ENCODE assay signal across 15 cellular contexts in genomic region chr20:25251019-25251418, GRCh38. TPM values are rescaled to one million over a fixed set of nuclear protein-coding genes. Genes with fewer than 3 reads are reported as not detected.
DNase-seq lines count a peak whose midpoint lies in the region; ATAC-seq, FAIRE-seq and TF ChIP-seq lines count a peak whose summit lies in the region.
"Had no signal": no experiment of that assay in that cellular context is flagged by ENCODE, and none has a peak within 500 bp of the region (broad histone marks: within the 10 kb centered on the region; RNA-seq: fewer than 3 reads in every experiment).

No MANE protein-coding gene starts in this region.

- peaks cover 52 to 90% (median 82%) of the 10 kb centered on the region in 10 experiments for H3K4me1 ChIP-seq in BLaER1 treated with 17β-estradiol and CSF1 and Interleukin-3, amounts not matched to agents 10 nM and 100 nM
- H3K4me1 ChIP-seq in neural progenitor cell (peaks cover 69% of the 10 kb centered on the region), small intestine (ENCODE audit: control insufficient read depth in 2 of 2, insufficient read depth in 1 of 2, low read depth in 1 of 2, low read length in 1 of 2) (peaks cover 2 to 3% of the 10 kb centered on the region in 2 donors)

- H3F3A ChIP-seq in neural progenitor cell (ENCODE audit: low read depth), result peaks cover 52% of the 10 kb centered on the region

- H3K9ac ChIP-seq in BLaER1 treated with 17β-estradiol and CSF1 and Interleukin-3, amounts not matched to agents 10 nM and 100 nM, result no peak overlapping the region
- H3K9ac ChIP-seq in neural progenitor cell, result no peak overlapping the region

- H2AFZ ChIP-seq in neural progenitor cell (replicated peaks), result no peak overlapping the region
- H2AFZ ChIP-seq: GM23338 had no signal

- TF ChIP-seq CTCF in RWPE1 (conservative IDR thresholded peaks at IDR 0.05; ENCODE audit: low read depth) (no peak), epithelial cell of proximal tubule (conservative IDR thresholded peaks at IDR 0.05; ENCODE audit: low read depth, low read length) (no peak), neural progenitor cell (IDR thresholded peaks at IDR 0.05) (no peak)

- H4K20me1 ChIP-seq in BLaER1 treated with 17β-estradiol and CSF1 and Interleukin-3, amounts not matched to agents 10 nM and 100 nM, result peaks cover 16 to 79% (median 68%) of the 10 kb centered on the region in 11 experiments; a peak in 20 of 22 replicates
- peaks cover 59% of the 10 kb centered on the region for H4K20me1 ChIP-seq in neural progenitor cell (ENCODE audit: low read depth)

- no peaks in the 10 kb centered on the region for H3K9me3 ChIP-seq in BLaER1 treated with 17β-estradiol and CSF1 and Interleukin-3, amounts not matched to agents 10 nM and 100 nM (replicated peaks in 1 of 11)
- H3K9me3 ChIP-seq in neural progenitor cell (ENCODE audit: low read depth), result no peaks in the 10 kb centered on the region
- H3K9me3 ChIP-seq in small intestine (ENCODE audit: control insufficient read depth, low read depth), result no peaks in the 10 kb centered on the region

- peaks cover 0 to 50% (median 21%) of the 10 kb centered on the region in 11 experiments; a peak in 16 of 22 replicates for H3K36me3 ChIP-seq in BLaER1 treated with 17β-estradiol and CSF1 and Interleukin-3, amounts not matched to agents 10 nM and 100 nM
- no peaks in the 10 kb centered on the region for H3K36me3 ChIP-seq in neural progenitor cell
- H3K36me3 ChIP-seq in small intestine (ENCODE audit: control insufficient read depth in 2 of 2, insufficient read depth in 2 of 2, low read length in 2 of 2), result no peaks in the 10 kb centered on the region

- peak overlapping the region; percentile 36 for H3K27ac Mint-ChIP-seq in neural progenitor cell
- H3K27ac Mint-ChIP-seq in activated T-helper 17 cell treated with anti-CD3 and anti-CD28 coated beads, Interleukin-2, amount 50 U/mL, for 72 hours, result no peak overlapping the region
- H3K27ac Mint-ChIP-seq: activated CD4-positive, alpha-beta memory T cell treated with anti-CD3 and anti-CD28 coated beads for 36 hours; GM23338 had no signal

- 91 to 98% (median 95%) methylated on average over 9 of the region's 9 CpGs for WGBS in small intestine, 3 donors

- peaks cover 9% of the 10 kb centered on the region for H3K27me3 Mint-ChIP-seq in neural progenitor cell (ENCODE audit: insufficient read depth, low read depth)
- no peaks in the 10 kb centered on the region for H3K27me3 Mint-ChIP-seq in activated T-helper 17 cell treated with anti-CD3 and anti-CD28 coated beads, Interleukin-2, amount 50 U/mL, for 72 hours
- H3K27me3 Mint-ChIP-seq: activated CD4-positive, alpha-beta memory T cell treated with anti-CD3 and anti-CD28 coated beads for 36 hours had no signal

- H3K27ac ChIP-seq in BLaER1 treated with 17β-estradiol and CSF1 and Interleukin-3, amounts not matched to agents 10 nM and 100 nM, result no peak overlapping the region
- H3K27ac ChIP-seq in RWPE1 (peak overlapping the region; percentile 27; the same call in 1 of the 2 replicates), neural progenitor cell (no peak overlapping the region), small intestine (ENCODE audit: low read depth in 1 of 2, low read length in 1 of 2) (no peak overlapping the region)

- no peak for FAIRE-seq in small intestine (lab: Jason Lieb, UNC)
- FAIRE-seq: GM19239 had no signal

- peak overlapping the region; percentile 73 for H3K4me3 Mint-ChIP-seq in neural progenitor cell
- H3K4me3 Mint-ChIP-seq in activated T-helper 17 cell treated with anti-CD3 and anti-CD28 coated beads, Interleukin-2, amount 50 U/mL, for 72 hours, result no peak overlapping the region
- H3K4me3 Mint-ChIP-seq: activated CD4-positive, alpha-beta memory T cell treated with anti-CD3 and anti-CD28 coated beads for 36 hours; GM23338 had no signal

- H3K79me2 ChIP-seq in neural progenitor cell (ENCODE audit: low read depth), result peaks cover 75% of the 10 kb centered on the region

- peak overlapping the region in 8 of 11 experiments; percentile 3 to 99 (median 76); a peak in 8 of 22 replicates for H3K4me2 ChIP-seq in BLaER1 treated with 17β-estradiol and CSF1 and Interleukin-3, amounts not matched to agents 10 nM and 100 nM
- peak overlapping the region; percentile 93 for H3K4me2 ChIP-seq in neural progenitor cell

- POLR2A ChIA-PET in RWPE1 (lab: Yijun Ruan, JAX; ENCODE audit: low non-redundant PET), result no interaction called here

- H3K9me3 Mint-ChIP-seq in neural progenitor cell, result no peaks in the 10 kb centered on the region
- no peaks in the 10 kb centered on the region for H3K9me3 Mint-ChIP-seq in activated T-helper 17 cell treated with anti-CD3 and anti-CD28 coated beads, Interleukin-2, amount 50 U/mL, for 72 hours
- H3K9me3 Mint-ChIP-seq: activated CD4-positive, alpha-beta memory T cell treated with anti-CD3 and anti-CD28 coated beads for 36 hours; GM23338 had no signal

- H3K4me1 Mint-ChIP-seq in neural progenitor cell, result peaks cover 56% of the 10 kb centered on the region
- peaks cover 12% of the 10 kb centered on the region for H3K4me1 Mint-ChIP-seq in activated T-helper 17 cell treated with anti-CD3 and anti-CD28 coated beads, Interleukin-2, amount 50 U/mL, for 72 hours

- ATAC-seq in activated T-helper 17 cell treated with anti-CD3 and anti-CD28 coated beads, Interleukin-2, amount 50 U/mL, for 72 hours (replicated peaks), result no peak
- ATAC-seq: GM23338 had no signal

- H3K27me3 ChIP-seq in BLaER1 treated with 17β-estradiol and CSF1 and Interleukin-3, amounts not matched to agents 10 nM and 100 nM, result peaks cover 0 to 8% (median 0%) of the 10 kb centered on the region in 11 experiments; a peak in 3 of 22 replicates
- H3K27me3 ChIP-seq in neural progenitor cell (peaks cover 16% of the 10 kb centered on the region), small intestine (ENCODE audit: control insufficient read depth in 2 of 2, insufficient read depth in 2 of 2, low read length in 2 of 2) (no peaks in the 10 kb centered on the region)

- no peak for DNase-seq in RWPE1 (ENCODE audit: low spot score)
- no peak for DNase-seq in epithelial cell of proximal tubule (ENCODE audit: low read depth)
- DNase-seq in neural progenitor cell (ENCODE audit: low spot score), result no peak
- no peak for DNase-seq in HUDEP-2 (lab: John Stamatoyannopoulos, UW; ENCODE audit: unreplicated experiment in 76 of 76)
- DNase-seq in NCI-H69 (lab: John Stamatoyannopoulos, UW), result no peak
- no peak for DNase-seq in small intestine
- DNase-seq: activated CD4-positive, alpha-beta memory T cell treated with anti-CD3 and anti-CD28 coated beads for 36 hours; activated naive CD4-positive, alpha-beta T cell; EL; NCI-H2227 treated with DMSO at 0.1 percent for 48 hours; T1000 had no signal

- CTCF ChIA-PET in RWPE1 (lab: Yijun Ruan, JAX), result interaction anchor here (0.6 kb wide), 1 partner anchor 24 kb away, joined by 4 read pairs; no protein-coding TSS in a partner anchor

- no peak overlapping the region for H3K4me3 ChIP-seq in BLaER1 treated with 17β-estradiol and CSF1 and Interleukin-3, amounts not matched to agents 10 nM and 100 nM
- H3K4me3 ChIP-seq in epithelial cell of proximal tubule (ENCODE audit: low read depth, low read length) (peak overlapping the region; percentile 82), neural progenitor cell (peak overlapping the region; percentile 11), small intestine (ENCODE audit: low read depth in 1 of 2, low read length in 2 of 2) (no peak overlapping the region)
- H3K4me3 ChIP-seq: GM23338 had no signal

- H3K36me3 Mint-ChIP-seq in neural progenitor cell, result peaks cover 9% of the 10 kb centered on the region
- no peaks in the 10 kb centered on the region for H3K36me3 Mint-ChIP-seq in activated T-helper 17 cell treated with anti-CD3 and anti-CD28 coated beads, Interleukin-2, amount 50 U/mL, for 72 hours (ENCODE audit: low read depth)

RNA-seq across cellular contexts. Expression of gene PYGB, which starts 3.1 kb away (rescaled TPM):
- 145 and 241 TPM in 2 replicates for total RNA-seq in epithelial cell of proximal tubule
- 40.9 and 76.7 TPM in 2 replicates for total RNA-seq in neural progenitor cell (ENCODE audit: low replicate concordance)
- total RNA-seq in activated T-helper 17 cell treated with anti-CD3 and anti-CD28 coated beads, Interleukin-2, amount 50 U/mL, for 72 hours, result 10 to 100 TPM; 15.4 to 27.0 TPM
- 10 to 100 TPM; 25.7 to 37.0 (median 28.4) TPM for polyA plus RNA-seq in small intestine

RNA-seq across cellular contexts. Expression of gene ENTPD6, which starts 55.5 kb away (rescaled TPM):
- total RNA-seq in epithelial cell of proximal tubule, result 76.5 and 103 TPM in 2 replicates
- total RNA-seq in neural progenitor cell (ENCODE audit: low replicate concordance), result 32.3 and 60.1 TPM in 2 replicates
- 10 to 100 TPM; 40.0 to 46.2 TPM for total RNA-seq in activated T-helper 17 cell treated with anti-CD3 and anti-CD28 coated beads, Interleukin-2, amount 50 U/mL, for 72 hours
- polyA plus RNA-seq in small intestine, result 100 to 1,000 TPM in 2 of 3 donors, 10 to 100 TPM in 1; 84.1 to 242 (median 163) TPM

Comparison
In these comparisons a context has a peak if more than half of its experiments do, and no peak if none do; other contexts are left out.
1. H3K4me3 ChIP-seq: peak in epithelial cell of proximal tubule (single experiment) and neural progenitor cell (single experiment); none in BLaER1 treated with 17β-estradiol and CSF1 and Interleukin-3, amounts not matched to agents 10 nM and 100 nM (0 of 10) and small intestine (0 of 2).